ENCODE assay signal across 1 cellular context in genomic region chr1:22450421-22451021, GRCh38.
TF ChIP-seq lines count a peak whose summit lies in the region.

No MANE protein-coding gene starts in this region.

TF ChIP-seq in HepG2, 621 proteins besides CTCF, POLR2A, EP300 and RAD21 (continued from another document):
- TF ChIP-seq CREBL2 (CRISPR knock-in tag; IDR thresholded peaks at IDR 0.05; ENCODE audit: borderline replicate concordance) (no peak), CENPT (CRISPR knock-in tag; IDR thresholded peaks at IDR 0.05; ENCODE audit: low read depth) (no peak), SOX6 (IDR thresholded peaks at IDR 0.05) (no peak), SOX6 (CRISPR knock-in tag; IDR thresholded peaks at IDR 0.05) (peak; percentile 94), CEBPB (IDR thresholded peaks at IDR 0.05; ENCODE audit: borderline replicate concordance, low read depth, low read length) (0 out of 2 replicates have a peak, but pooled peaks have one; percentile 18), MXD4 (CRISPR knock-in tag; IDR thresholded peaks at IDR 0.05) (no peak), GMEB1 (CRISPR knock-in tag; IDR thresholded peaks at IDR 0.05; ENCODE audit: borderline replicate concordance) (no peak), ZNF546 (CRISPR knock-in tag; conservative IDR thresholded peaks at IDR 0.05) (no peak), ZKSCAN1 (IDR thresholded peaks at IDR 0.05; ENCODE audit: low read length) (no peak), ZNF232 (CRISPR knock-in tag; IDR thresholded peaks at IDR 0.05; ENCODE audit: borderline replicate concordance) (peak; percentile 83; the same call in 1 of the 2 replicates), ZNF33B (CRISPR knock-in tag; IDR thresholded peaks at IDR 0.05) (no peak), FOXO1 (CRISPR knock-in tag; IDR thresholded peaks at IDR 0.05) (no peak; the same call in 1 of the 2 replicates), TCF12 (IDR thresholded peaks at IDR 0.05) (no peak), TCF12 (CRISPR knock-in tag; IDR thresholded peaks at IDR 0.05) (no peak), SP140L (CRISPR knock-in tag; IDR thresholded peaks at IDR 0.05; ENCODE audit: borderline replicate concordance) (no peak), ZNF747 (CRISPR knock-in tag; IDR thresholded peaks at IDR 0.05; ENCODE audit: borderline replicate concordance) (no peak), ZNF326 (CRISPR knock-in tag; IDR thresholded peaks at IDR 0.05; ENCODE audit: borderline replicate concordance) (no peak), ZHX1 (CRISPR knock-in tag; IDR thresholded peaks at IDR 0.05; ENCODE audit: low read depth) (no peak; the same call in 1 of the 2 replicates), MYC (CRISPR knock-in tag; IDR thresholded peaks at IDR 0.05; ENCODE audit: borderline replicate concordance) (no peak), ZNF672 (CRISPR knock-in tag; IDR thresholded peaks at IDR 0.05) (no peak), ADNP (CRISPR knock-in tag; IDR thresholded peaks at IDR 0.05) (no peak), PHF21A (CRISPR knock-in tag; IDR thresholded peaks at IDR 0.05) (peak; percentile 31; the same call in 1 of the 2 replicates), ZBTB1 (CRISPR knock-in tag; IDR thresholded peaks at IDR 0.05; ENCODE audit: borderline replicate concordance) (no peak), ZNF280B (CRISPR knock-in tag; IDR thresholded peaks at IDR 0.05; ENCODE audit: borderline replicate concordance) (no peak), MATR3 (CRISPR knock-in tag; IDR thresholded peaks at IDR 0.05) (no peak), CEBPG (CRISPR knock-in tag; IDR thresholded peaks at IDR 0.05) (peak; percentile 50), MIER3 (CRISPR knock-in tag; IDR thresholded peaks at IDR 0.05; ENCODE audit: borderline replicate concordance) (0 out of 2 replicates have a peak, but pooled peaks have one; percentile 25), ZNF17 (CRISPR knock-in tag; IDR thresholded peaks at IDR 0.05) (no peak), NR1H2 (CRISPR knock-in tag; IDR thresholded peaks at IDR 0.05; ENCODE audit: borderline replicate concordance, low read depth) (no peak), ZBTB21 (CRISPR knock-in tag; IDR thresholded peaks at IDR 0.05) (peak; percentile 98), ZNF678 (CRISPR knock-in tag; IDR thresholded peaks at IDR 0.05) (no peak), ZNF839 (CRISPR knock-in tag; IDR thresholded peaks at IDR 0.05; ENCODE audit: borderline replicate concordance) (no peak), TBP (CRISPR knock-in tag; IDR thresholded peaks at IDR 0.05) (no peak), ZNF343 (CRISPR knock-in tag; IDR thresholded peaks at IDR 0.05) (no peak)
